In genomic region chrX:41922694-41923171, GRCh38 we compare ENCODE assay signal across 8 cellular contexts. TPM values are rescaled to one million over a fixed set of nuclear protein-coding genes. Genes with fewer than 3 reads are reported as not detected.
DNase-seq lines count a peak whose midpoint lies in the region; TF ChIP-seq lines count a peak whose summit lies in the region.

No MANE protein-coding gene starts in this region.

- H4K91ac ChIP-seq in H9 (ENCODE audit: insufficient read length, low read depth, low read length) = no peak overlapping the region

- H3K9me3 ChIP-seq in H9 (ENCODE audit: control insufficient read depth, low read depth, low read length) = no peaks in the 10 kb centered on the region
- no peaks in the 10 kb centered on the region for H3K9me3 ChIP-seq in osteoblast (ENCODE audit: low read depth, low read length)

- H3K56ac ChIP-seq in H9 (ENCODE audit: insufficient read length, low read depth, low read length) = no peak overlapping the region

- no peak overlapping the region for H2BK120ac ChIP-seq in H9 (ENCODE audit: low read depth, low read length, poor library complexity, severe bottlenecking)

- H3K9me3 Mint-ChIP-seq in H9 (peaks cover 36 to 61% of the 10 kb centered on the region in 2 experiments), glutamatergic neuron (ENCODE audit: unreplicated experiment) (no peaks in the 10 kb centered on the region)

- H3K27me3 ChIP-seq in H9 (ENCODE audit: insufficient read depth, low read length) (no peaks in the 10 kb centered on the region; the same call in 1 of the 2 replicates), osteoblast (ENCODE audit: insufficient read depth, low read length) (peaks cover 4% of the 10 kb centered on the region)

- peak overlapping the region; percentile 79 for H3K4me3 ChIP-seq in osteoblast (ENCODE audit: insufficient read depth, low read length)

- peak overlapping the region; percentile 32 for H3K14ac ChIP-seq in H9 (ENCODE audit: insufficient read depth, low read length)

- H2BK20ac ChIP-seq in H9 (ENCODE audit: low read depth, low read length, poor library complexity, severe bottlenecking) = no peak overlapping the region

- H3K79me2 ChIP-seq in H9 (ENCODE audit: insufficient read depth, low read length) (peaks cover 22% of the 10 kb centered on the region), osteoblast (ENCODE audit: insufficient read depth, low read length) (peaks cover 40% of the 10 kb centered on the region)

- no peak overlapping the region for H3K4ac ChIP-seq in H9 (ENCODE audit: low read depth, low read length)

- H3T11ph ChIP-seq in H9 (ENCODE audit: low read length) = no peak overlapping the region

- no peak overlapping the region for H4K8ac ChIP-seq in H9 (replicated peaks; ENCODE audit: insufficient read length, low read depth, low read length)

- no peak overlapping the region for H3K27ac ChIP-seq in H9 (ENCODE audit: insufficient read length, low read depth, low read length)
- peak overlapping the region; percentile 13 for H3K27ac ChIP-seq in osteoblast (ENCODE audit: low read depth, low read length)

- H2AFZ ChIP-seq in H9 (ENCODE audit: low read length) (no peak overlapping the region), osteoblast (ENCODE audit: low read length) (peak overlapping the region; percentile 78)

- H3K23me2 ChIP-seq in H9 (ENCODE audit: insufficient read length, low read depth, low read length, poor library complexity, severe bottlenecking) = peaks cover 10% of the 10 kb centered on the region

- H3K79me1 ChIP-seq in H9 (ENCODE audit: insufficient read depth, low read depth, low read length, poor library complexity, severe bottlenecking) = peaks cover 6% of the 10 kb centered on the region

- no peaks in the 10 kb centered on the region for H3K36me3 ChIP-seq in osteoblast (ENCODE audit: insufficient read depth, low read length)

- no peaks in the 10 kb centered on the region; the same call in 1 of the 2 replicates for H3K27me3 Mint-ChIP-seq in H9 (ENCODE audit: low read depth)
- peaks cover 5% of the 10 kb centered on the region for H3K27me3 Mint-ChIP-seq in glutamatergic neuron (ENCODE audit: unreplicated experiment)

- H3K27ac Mint-ChIP-seq in H9 = no peak overlapping the region
- peak overlapping the region; percentile 96 for H3K27ac Mint-ChIP-seq in glutamatergic neuron (ENCODE audit: unreplicated experiment)

- peak overlapping the region; percentile 70 for H3K9ac ChIP-seq in H9 (ENCODE audit: extremely low read depth, insufficient read length, low read length)

- H4K5ac ChIP-seq in H9 (ENCODE audit: insufficient read length, low read depth, low read length) = no peak overlapping the region

- H4K20me1 ChIP-seq in H9 (ENCODE audit: control insufficient read depth, insufficient read depth, insufficient read length) = no peaks in the 10 kb centered on the region
- peaks cover 6% of the 10 kb centered on the region for H4K20me1 ChIP-seq in osteoblast (ENCODE audit: insufficient read depth, low read length)

- H3K4me2 ChIP-seq in H9 (ENCODE audit: insufficient read depth, insufficient read length, low read length) (peak overlapping the region; percentile 100), osteoblast (ENCODE audit: insufficient read depth, low read length) (peak overlapping the region; percentile 87)

- H3K18ac ChIP-seq in H9 (ENCODE audit: insufficient read length, low read depth, low read length) = no peak overlapping the region

- peak overlapping the region; percentile 69 to 89 for H3K4me3 Mint-ChIP-seq in H9
- peak overlapping the region; percentile 94 for H3K4me3 Mint-ChIP-seq in glutamatergic neuron (ENCODE audit: unreplicated experiment)

- H3K4me1 Mint-ChIP-seq in H9 (peaks cover 11 to 25% of the 10 kb centered on the region in 2 experiments), glutamatergic neuron (ENCODE audit: low read depth, unreplicated experiment) (peaks cover 10% of the 10 kb centered on the region)

- H3K36me3 Mint-ChIP-seq in H9 (ENCODE audit: insufficient read depth in 1 of 3, low read depth in 3 of 3) (peaks cover 0 to 5% (median 0%) of the 10 kb centered on the region in 3 experiments; a peak in 3 of 7 replicates), glutamatergic neuron (ENCODE audit: unreplicated experiment) (no peaks in the 10 kb centered on the region)

- H3K23ac ChIP-seq in H9 (ENCODE audit: insufficient read length, low read depth, low read length) = no peak overlapping the region

- TF ChIP-seq CTCF in H9 (conservative IDR thresholded peaks at IDR 0.05) = no peak; the same call in 2 of the 3 replicates
- TF ChIP-seq CTCF in glutamatergic neuron (IDR thresholded peaks at IDR 0.05; ENCODE audit: partially characterized antibody, unreplicated experiment) = no peak
- TF ChIP-seq CTCF in osteoblast (IDR thresholded peaks at IDR 0.05; ENCODE audit: extremely low read depth, low read depth, low read length) = no peak

- DNase-seq in ELF-1 (ENCODE audit: low read depth, low spot score) (peak; percentile 58), H9 (peak; percentile 42), NCI-H2227 (lab: John Stamatoyannopoulos, UW; ENCODE audit: unreplicated experiment) (peak; percentile 70), activated gamma-delta T cell (lab: John Stamatoyannopoulos, UW) (peak; percentile 25), glutamatergic neuron (peak; percentile 68), osteoblast (ENCODE audit: insufficient read length, low spot score, missing footprints) (peak; percentile 85), NCI-H2029 (lab: John Stamatoyannopoulos, UW) (no peak), amniotic stem cell (lab: John Stamatoyannopoulos, UW) (no peak)

- no peak overlapping the region for H2BK12ac ChIP-seq in H9 (ENCODE audit: insufficient read length, low read depth, low read length)

- no CpG with 5 or more reads among the region's 42 CpGs for WGBS in H9 (ENCODE audit: extremely low coverage, insufficient read length, low lambda C conversion rate)

- H2BK5ac ChIP-seq in H9 (ENCODE audit: insufficient read length, low read length) = no peak overlapping the region

- no peak overlapping the region for H2AK5ac ChIP-seq in H9 (ENCODE audit: insufficient read length, low read length)

- peaks cover 2% of the 10 kb centered on the region; the same call in 1 of the 2 replicates for H3K4me1 ChIP-seq in H9 (ENCODE audit: insufficient read depth, low read length)
- H3K4me1 ChIP-seq in osteoblast (ENCODE audit: insufficient read depth, low read length) = peaks cover 4% of the 10 kb centered on the region

- H2BK15ac ChIP-seq in H9 (ENCODE audit: low read depth, low read length) = no peak overlapping the region

RNA-seq across cellular contexts. Expression of gene CASK, which starts 0.6 kb away (rescaled TPM):
- total RNA-seq in H9 (2021) (44.1 and 51.5 TPM in 2 replicates), glutamatergic neuron (ENCODE audit: unreplicated experiment) (173 TPM), osteoblast (40.4 and 55.4 TPM in 2 replicates)

Comparison
In these comparisons a context has a peak if more than half of its experiments do, and no peak if none do; other contexts are left out.
1. DNase-seq: peak in ELF-1 (single experiment), H9 (single experiment), NCI-H2227 (single experiment), activated gamma-delta T cell (single experiment), glutamatergic neuron (single experiment) and osteoblast (single experiment); none in NCI-H2029 (single experiment) and amniotic stem cell (single experiment).